Comparison of ENCODE assay signal across 14 cellular contexts in genomic region chr5:97043511-97043910, GRCh38.
"Had no signal": no experiment of that assay in that cellular context is flagged by ENCODE, and none has a peak within 500 bp of the region (broad histone marks: within the 10 kb centered on the region; RNA-seq: fewer than 3 reads in every experiment).

No MANE protein-coding gene starts in this region.

- H3K27ac ChIP-seq: breast epithelium, ovary, SJSA1, transverse colon had no signal

- H3K4me3 ChIP-seq: breast epithelium, ovary, SJSA1, smooth muscle cell, transverse colon had no signal

- H3K27me3 ChIP-seq: breast epithelium, ovary, SJSA1, transverse colon had no signal

- DNase-seq: activated CD4-positive, alpha-beta T cell treated with anti-CD3 and anti-CD28 coated beads for 4 hours; activated naive CD4-positive, alpha-beta T cell; aorta; foreskin melanocyte; ovary; SW 1271 had no signal

- H3K9me3 Mint-ChIP-seq: activated T-helper 1 cell treated with anti-CD3 and anti-CD28 coated beads, Interleukin-12 subunit alpha, Interleukin-12 subunit beta, Interleukin-2, Interleukin-4 antibody, amounts not matched to agents 30 ng/mL and 10 ng/mL and 1 ng/mL, durations not matched to agents 14 hours and 24 hours and 36 hours; naive thymus-derived CD8-positive, alpha-beta T cell; stimulated activated effector memory CD8-positive, alpha-beta T cell treated with anti-CD3 and anti-CD28 coated beads, Interleukin-12 subunit alpha, Interleukin-12 subunit beta, amount 100 ng/mL, for 72 hours; T-helper 2 cell treated with Interferon-gamma antibody and Interleukin-4, amounts not matched to agents 5 μg/mL and 100 μg/mL, for 36 hours had no signal

- H3K9me3 ChIP-seq: breast epithelium, ovary, SJSA1, transverse colon had no signal

- H3K4me3 Mint-ChIP-seq: activated T-helper 1 cell treated with anti-CD3 and anti-CD28 coated beads, Interleukin-12 subunit alpha, Interleukin-12 subunit beta, Interleukin-2, Interleukin-4 antibody, amounts not matched to agents 30 ng/mL and 10 ng/mL and 1 ng/mL, durations not matched to agents 14 hours and 24 hours and 36 hours; naive thymus-derived CD8-positive, alpha-beta T cell; stimulated activated effector memory CD8-positive, alpha-beta T cell treated with anti-CD3 and anti-CD28 coated beads, Interleukin-12 subunit alpha, Interleukin-12 subunit beta, amount 100 ng/mL, for 72 hours; T-helper 2 cell treated with Interferon-gamma antibody and Interleukin-4, amounts not matched to agents 5 μg/mL and 100 μg/mL, for 36 hours had no signal

- H3K27ac Mint-ChIP-seq: activated T-helper 1 cell treated with anti-CD3 and anti-CD28 coated beads, Interleukin-12 subunit alpha, Interleukin-12 subunit beta, Interleukin-2, Interleukin-4 antibody, amounts not matched to agents 30 ng/mL and 10 ng/mL and 1 ng/mL, durations not matched to agents 14 hours and 24 hours and 36 hours; stimulated activated effector memory CD8-positive, alpha-beta T cell treated with anti-CD3 and anti-CD28 coated beads, Interleukin-12 subunit alpha, Interleukin-12 subunit beta, amount 100 ng/mL, for 72 hours; T-helper 2 cell treated with Interferon-gamma antibody and Interleukin-4, amounts not matched to agents 5 μg/mL and 100 μg/mL, for 36 hours had no signal

- H3K36me3 Mint-ChIP-seq: stimulated activated effector memory CD8-positive, alpha-beta T cell treated with anti-CD3 and anti-CD28 coated beads, Interleukin-12 subunit alpha, Interleukin-12 subunit beta, amount 100 ng/mL, for 72 hours had no signal

- H3K36me3 ChIP-seq: breast epithelium, ovary, SJSA1, transverse colon had no signal

- H3K4me1 ChIP-seq: breast epithelium, SJSA1, transverse colon had no signal
